15 cellular contexts compared by ENCODE assay signal in the genomic region with DNA sequence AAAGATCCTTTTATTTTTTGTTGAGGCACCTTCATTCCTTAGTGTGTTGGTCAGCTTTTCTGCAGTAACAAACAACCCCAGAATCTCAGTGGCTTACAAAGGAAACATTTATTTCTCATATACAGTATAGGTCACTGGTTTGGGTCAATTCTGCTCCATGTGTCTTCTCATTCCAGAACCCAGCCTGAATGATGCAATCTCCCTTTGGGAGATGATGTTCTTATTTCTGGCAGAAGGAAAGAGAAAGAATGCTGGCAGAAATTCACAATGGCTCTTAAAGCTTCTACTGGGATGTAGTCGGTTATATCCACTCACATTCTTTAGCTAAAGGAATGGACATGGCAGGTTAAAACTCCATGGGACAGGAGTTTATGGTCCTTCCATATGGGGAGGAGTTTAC.
"Had no signal": no experiment of that assay in that cellular context is flagged by ENCODE, and none has a peak within 500 bp of the region (broad histone marks: within the 10 kb centered on the region; RNA-seq: fewer than 3 reads in every experiment).

No MANE protein-coding gene starts in this region.

- H3K4me3 ChIP-seq: dorsolateral prefrontal cortex, lung, upper lobe of left lung had no signal

- H3K9me3 ChIP-seq: neutrophil, upper lobe of left lung had no signal

- H3K36me3 ChIP-seq: neutrophil, upper lobe of left lung had no signal

- H3K4me1 ChIP-seq: upper lobe of left lung had no signal

- DNase-seq: activated B cell treated with CpG ODN at 0.5 μM for 24 hours; activated CD4-positive, alpha-beta T cell treated with anti-CD3 and anti-CD28 coated beads, Interleukin-2, amount 10 ng/mL, durations not matched to agents 24 days and 14 days; activated CD8-positive, alpha-beta memory T cell treated with anti-CD3 and anti-CD28 coated beads for 24 hours; activated naive CD4-positive, alpha-beta T cell treated with anti-CD3 and anti-CD28 coated beads, Interleukin-2, amount 10 ng/mL, durations not matched to agents 7 days and 5 days; dorsolateral prefrontal cortex; midbrain; naive thymus-derived CD8-positive, alpha-beta T cell; right cardiac atrium; stimulated activated CD4-positive, alpha-beta T cell treated with anti-CD3 and anti-CD28 coated beads, Interleukin-2, amount 100 ng/mL, for 48 hours; stimulated activated naive CD8-positive, alpha-beta T cell treated with anti-CD3 and anti-CD28 coated beads, Interleukin-15, Interleukin-2, amounts not matched to agents 100 U/mL and 50 U/mL, for 24 hours; T-helper 2 cell; upper lobe of left lung had no signal

- ATAC-seq: esophagus mucosa; naive thymus-derived CD8-positive, alpha-beta T cell; stimulated activated naive CD8-positive, alpha-beta T cell treated with anti-CD3 and anti-CD28 coated beads, Interleukin-15, Interleukin-2, amounts not matched to agents 100 U/mL and 50 U/mL, for 24 hours had no signal

- H3K27me3 ChIP-seq: neutrophil, upper lobe of left lung had no signal

- H3K27ac ChIP-seq: dorsolateral prefrontal cortex, neutrophil, upper lobe of left lung had no signal
